ENCODE assay signal across 36 cellular contexts in genomic region chr5:64789457-64789856, GRCh38. TPM values are rescaled to one million over a fixed set of nuclear protein-coding genes. Genes with fewer than 3 reads are reported as not detected.
DNase-seq lines count a peak whose midpoint lies in the region; ATAC-seq, FAIRE-seq and TF ChIP-seq lines count a peak whose summit lies in the region.
"Had no signal": no experiment of that assay in that cellular context is flagged by ENCODE, and none has a peak within 500 bp of the region (broad histone marks: within the 10 kb centered on the region; RNA-seq: fewer than 3 reads in every experiment).

No MANE protein-coding gene starts in this region.

- H3K4me3 ChIP-seq in AG04450 (ENCODE audit: low read depth, low read length) (no peak overlapping the region), HCT116 (replicated peaks in 1 of 2; ENCODE audit: low read depth in 1 of 2, low read length in 2 of 2) (no peak overlapping the region), astrocyte (ENCODE audit: insufficient read depth, low read depth, low read length) (no peak overlapping the region), fibroblast of pulmonary artery (replicated peaks; ENCODE audit: low read depth, low read length) (no peak overlapping the region)
- H3K4me3 ChIP-seq: BLaER1 treated with 17β-estradiol and CSF1 and Interleukin-3, amounts not matched to agents 10 nM and 100 nM; cardiac muscle cell; GM12878; hepatocyte; left ventricle myocardium inferior; Peyer's patch; testis; uterus had no signal

- no peak for TF ChIP-seq RAD21 in HCT116 (IDR thresholded peaks at IDR 0.05; ENCODE audit: low read depth)

- H3K4me1 Mint-ChIP-seq in astrocyte (ENCODE audit: low read depth, unreplicated experiment) (peaks cover 20% of the 10 kb centered on the region), glutamatergic neuron (ENCODE audit: low read depth, unreplicated experiment) (no peaks in the 10 kb centered on the region)
- H3K4me1 Mint-ChIP-seq: T-helper 17 cell had no signal

- TF ChIP-seq CTCF in AG04450 (IDR thresholded peaks at IDR 0.05; ENCODE audit: low read depth, low read length) (no peak), HCT116 (IDR thresholded peaks at IDR 0.05 in 2 of 3, conservative IDR thresholded peaks at IDR 0.05 in 1 of 3; ENCODE audit: borderline replicate concordance in 1 of 3, insufficient read depth in 1 of 3, low read depth in 2 of 3, low read length in 2 of 3) (no peak), astrocyte (IDR thresholded peaks at IDR 0.05; ENCODE audit: insufficient read depth, low read depth, low read length) (no peak), fibroblast of pulmonary artery (IDR thresholded peaks at IDR 0.05; ENCODE audit: low read length, missing control alignments) (no peak), glutamatergic neuron (IDR thresholded peaks at IDR 0.05; ENCODE audit: partially characterized antibody, unreplicated experiment) (no peak)

- DNase-seq in AG04450 (ENCODE audit: low read depth, low spot score) (peak; percentile 41), HCT116 (ENCODE audit: low read depth, low spot score) (no peak), astrocyte (ENCODE audit: low read depth) (peak; percentile 31), fibroblast of pulmonary artery (ENCODE audit: low read depth) (peak; percentile 79), NCI-H510A (lab: John Stamatoyannopoulos, UW) (no peak), NCI-H146 (lab: John Stamatoyannopoulos, UW) (no peak), glutamatergic neuron (no peak)
- DNase-seq: activated CD4-positive, alpha-beta T cell treated with anti-CD3 and anti-CD28 coated beads for 36 hours; activated CD8-positive, alpha-beta memory T cell treated with anti-CD3 and anti-CD28 coated beads for 24 hours; activated T-cell treated with anti-CD3 and anti-CD28 coated beads, Interleukin-2, amount 50 U/mL, for 24 hours; COR-L47; cortex of kidney; DMS79; endodermal cell; KG1; left ventricle myocardium inferior; midbrain; NCI-H1048; NCI-H187 treated with DMSO at 0.1 percent for 48 hours; NCI-H526 treated with DMSO at 0.1 percent for 48 hours; Peyer's patch; right cardiac atrium; stimulated activated CD4-positive, alpha-beta T cell treated with anti-CD3 and anti-CD28 coated beads, Interleukin-12 subunit alpha, Interleukin-12 subunit beta, amount 100 ng/mL, for 4 hours; stimulated activated CD4-positive, alpha-beta T cell treated with anti-CD3 and anti-CD28 coated beads, Interleukin-4, amount 100 ng/mL, for 24 hours; stimulated activated naive CD4-positive, alpha-beta T cell; T-helper 17 cell; testis; uterus had no signal

- H3K4me3 Mint-ChIP-seq in astrocyte (ENCODE audit: unreplicated experiment): no peak overlapping the region
- H3K4me3 Mint-ChIP-seq in glutamatergic neuron (ENCODE audit: unreplicated experiment): no peak overlapping the region
- H3K4me3 Mint-ChIP-seq: activated CD4-positive, alpha-beta T cell treated with anti-CD3 and anti-CD28 coated beads for 36 hours; activated T-cell treated with anti-CD3 and anti-CD28 coated beads, Interleukin-2, amount 50 U/mL, for 24 hours; endodermal cell; natural killer cell treated with Interleukin-12 subunit alpha and Interleukin-12 subunit beta and Interleukin-15 and Interleukin-18, amount 100 ng/mL, for 72 hours; T-helper 17 cell had no signal

- H3K27me3 ChIP-seq in AG04450 (ENCODE audit: control insufficient read depth, insufficient read depth, low read length) (no peaks in the 10 kb centered on the region), HCT116 (ENCODE audit: insufficient read depth, low read length) (no peaks in the 10 kb centered on the region), astrocyte (ENCODE audit: insufficient read depth, low read length) (no peaks in the 10 kb centered on the region)
- H3K27me3 ChIP-seq: BLaER1 treated with 17β-estradiol and CSF1 and Interleukin-3, amounts not matched to agents 10 nM and 100 nM; cardiac muscle cell; hepatocyte; Peyer's patch; testis; uterus had no signal

- no peak for FAIRE-seq in astrocyte (lab: Jason Lieb, UNC)
- FAIRE-seq: GM12878, HTR-8/SVneo had no signal

- H3K9me3 ChIP-seq in AG04450 (ENCODE audit: control insufficient read depth, insufficient read depth, low read length) (no peaks in the 10 kb centered on the region), HCT116 (ENCODE audit: control insufficient read depth in 1 of 2, insufficient read depth in 1 of 2, low read depth in 1 of 2, low read length in 2 of 2) (no peaks in the 10 kb centered on the region), astrocyte (ENCODE audit: insufficient read depth, low read depth, low read length) (no peaks in the 10 kb centered on the region)
- H3K9me3 ChIP-seq: BLaER1 treated with 17β-estradiol and CSF1 and Interleukin-3, amounts not matched to agents 10 nM and 100 nM; left ventricle myocardium inferior; Peyer's patch; testis; uterus had no signal

- H3K27ac ChIP-seq in AG04450 (ENCODE audit: low read depth, low read length) (no peak overlapping the region), HCT116 (ENCODE audit: low read depth, low read length) (no peak overlapping the region), astrocyte (ENCODE audit: low read depth, low read length) (no peak overlapping the region)
- H3K27ac ChIP-seq: BLaER1 treated with 17β-estradiol and CSF1 and Interleukin-3, amounts not matched to agents 10 nM and 100 nM; cardiac muscle cell; hepatocyte; left ventricle myocardium inferior; parathyroid adenoma; Peyer's patch; testis; uterus had no signal

- no peak overlapping the region for H3K27ac Mint-ChIP-seq in astrocyte (ENCODE audit: unreplicated experiment)
- H3K27ac Mint-ChIP-seq in glutamatergic neuron (ENCODE audit: unreplicated experiment): no peak overlapping the region
- H3K27ac Mint-ChIP-seq: activated CD4-positive, alpha-beta T cell treated with anti-CD3 and anti-CD28 coated beads for 36 hours; activated T-cell treated with anti-CD3 and anti-CD28 coated beads, Interleukin-2, amount 50 U/mL, for 24 hours; endodermal cell; T-helper 17 cell had no signal

- RAD21 ChIA-PET in HCT116 (lab: Charles Lee; ENCODE audit: low non-redundant PET in 1 of 2, low total read pairs in 2 of 2, uncharacterized antibody in 2 of 2, unreplicated experiment in 2 of 2): no interaction called here

- H3K9me3 Mint-ChIP-seq in astrocyte (ENCODE audit: unreplicated experiment) (no peaks in the 10 kb centered on the region), glutamatergic neuron (ENCODE audit: unreplicated experiment) (no peaks in the 10 kb centered on the region)
- H3K9me3 Mint-ChIP-seq: activated T-cell treated with anti-CD3 and anti-CD28 coated beads, Interleukin-2, amount 50 U/mL, for 24 hours; endodermal cell; natural killer cell treated with Interleukin-12 subunit alpha and Interleukin-12 subunit beta and Interleukin-15 and Interleukin-18, amount 100 ng/mL, for 72 hours had no signal

- TF ChIP-seq POLR2A in HCT116 (IDR thresholded peaks at IDR 0.05; ENCODE audit: borderline replicate concordance, extremely low read depth, insufficient read depth, insufficient read length): no peak

- no peaks in the 10 kb centered on the region for H3K27me3 Mint-ChIP-seq in astrocyte (ENCODE audit: low read depth, unreplicated experiment)
- no peaks in the 10 kb centered on the region for H3K27me3 Mint-ChIP-seq in glutamatergic neuron (ENCODE audit: unreplicated experiment)
- H3K27me3 Mint-ChIP-seq: activated CD4-positive, alpha-beta T cell treated with anti-CD3 and anti-CD28 coated beads for 36 hours; activated T-cell treated with anti-CD3 and anti-CD28 coated beads, Interleukin-2, amount 50 U/mL, for 24 hours; natural killer cell treated with Interleukin-12 subunit alpha and Interleukin-12 subunit beta and Interleukin-15 and Interleukin-18, amount 100 ng/mL, for 72 hours; T-helper 17 cell had no signal

- H3K36me3 ChIP-seq in HCT116 (ENCODE audit: control insufficient read depth in 1 of 2, insufficient read depth in 2 of 2, low read length in 2 of 2) (no peaks in the 10 kb centered on the region), astrocyte (ENCODE audit: insufficient read depth, low read length) (no peaks in the 10 kb centered on the region)
- H3K36me3 ChIP-seq: uterus had no signal

- H3K36me3 Mint-ChIP-seq in astrocyte (ENCODE audit: low read depth, unreplicated experiment) (peaks cover 2% of the 10 kb centered on the region), glutamatergic neuron (ENCODE audit: unreplicated experiment) (no peaks in the 10 kb centered on the region)

- intact Hi-C loops in HCT116 (cut with micrococcal nuclease): loop anchor here (10.0 kb wide), 1 partner anchor 645 kb away; no protein-coding TSS in a partner anchor

- H3K9ac ChIP-seq in HCT116 (ENCODE audit: low read length) (no peak overlapping the region), astrocyte (ENCODE audit: low read length) (no peak overlapping the region)
- H3K9ac ChIP-seq: BLaER1 treated with 17β-estradiol and CSF1 and Interleukin-3, amounts not matched to agents 10 nM and 100 nM; parathyroid adenoma had no signal

- no TSS peak for BruUV-seq in HCT116 (replicated peaks; lab: Mats Ljungman, UMichigan)

- H3K79me2 ChIP-seq in HCT116 (ENCODE audit: insufficient read depth, low read length): no peaks in the 10 kb centered on the region
- peaks cover 3% of the 10 kb centered on the region for H3K79me2 ChIP-seq in astrocyte (ENCODE audit: insufficient read depth, low read length)
- H3K79me2 ChIP-seq: hepatocyte, parathyroid adenoma had no signal

- H3K4me1 ChIP-seq in HCT116 (ENCODE audit: control insufficient read depth in 1 of 2, insufficient read depth in 2 of 2, low read length in 2 of 2) (0 out of 4 replicates have a peak, but pooled peaks cover 0 to 2% of the 10 kb centered on the region in 2 experiments), astrocyte (ENCODE audit: insufficient read depth, low read length) (no peaks in the 10 kb centered on the region)
- H3K4me1 ChIP-seq: parathyroid adenoma, testis had no signal

- POLR2A ChIA-PET in AG04450 (lab: Yijun Ruan, JAX): no interaction called here
- POLR2A ChIA-PET in HCT116 (lab: Charles Lee): no interaction called here

- no peaks in the 10 kb centered on the region for H3K9me2 ChIP-seq in HCT116 (ENCODE audit: insufficient read depth)

- H3K4me2 ChIP-seq in HCT116 (ENCODE audit: low read length): no peak overlapping the region
- no peak overlapping the region for H3K4me2 ChIP-seq in astrocyte (ENCODE audit: low read length)
- H3K4me2 ChIP-seq: BLaER1 treated with 17β-estradiol and CSF1 and Interleukin-3, amounts not matched to agents 10 nM and 100 nM; hepatocyte had no signal

- CTCF ChIA-PET in AG04450 (lab: Charles Lee) (interaction anchor here (0.6 kb wide), 1 partner anchor 852 kb away, joined by 4 read pairs; no protein-coding TSS in a partner anchor), HCT116 (lab: Charles Lee) (no interaction called here)

- H4K20me1 ChIP-seq in HCT116 (ENCODE audit: insufficient read depth): no peaks in the 10 kb centered on the region
- no peaks in the 10 kb centered on the region for H4K20me1 ChIP-seq in astrocyte (ENCODE audit: insufficient read depth, low read length)
- H4K20me1 ChIP-seq: BLaER1 treated with 17β-estradiol and CSF1 and Interleukin-3, amounts not matched to agents 10 nM and 100 nM had no signal

- H2AFZ ChIP-seq in HCT116 (ENCODE audit: low read depth, low read length, poor library complexity, severe bottlenecking) (no peak overlapping the region), astrocyte (ENCODE audit: low read depth, low read length) (no peak overlapping the region)
- H2AFZ ChIP-seq: hepatocyte, parathyroid adenoma had no signal

- ATAC-seq in HCT116 (no peak), HG03025 (IDR thresholded peaks at IDR 0.05; ENCODE audit: low FRiP score, unreplicated experiment) (no peak)
- ATAC-seq: GM12878; natural killer cell treated with Interleukin-12 subunit alpha and Interleukin-12 subunit beta and Interleukin-15 and Interleukin-18, amount 100 ng/mL, for 72 hours; right cardiac atrium; T-helper 17 cell had no signal

RNA-seq across cellular contexts. Expression of gene CWC27, which starts 20.7 kb away (rescaled TPM):
- polyA plus RNA-seq in AG04450 (2011; rRNA removed): 23.2 and 39.5 TPM in 2 replicates
- polyA minus RNA-seq in AG04450 (2011; rRNA and poly(A)+ RNA removed): 18.6 and 38.2 TPM in 2 replicates
- total RNA-seq in HCT116 (2021; ENCODE audit: unreplicated experiment): 29.1 TPM
- 13.7 and 16.2 TPM in 2 replicates for polyA plus RNA-seq in HCT116 (2012)
- total RNA-seq in astrocyte: 23.2 and 25.7 TPM in 2 replicates
- 23.3 TPM for total RNA-seq in glutamatergic neuron (ENCODE audit: unreplicated experiment)

RNA-seq across cellular contexts. Expression of gene SREK1IP1, which starts 21.0 kb away (rescaled TPM):
- 3.7 and 3.8 TPM in 2 replicates for polyA plus RNA-seq in AG04450 (2011; rRNA removed)
- polyA minus RNA-seq in AG04450 (2011; rRNA and poly(A)+ RNA removed): 2.8 and 5.3 TPM in 2 replicates
- 25.5 TPM for total RNA-seq in HCT116 (2021; ENCODE audit: unreplicated experiment)
- 8.6 and 11.0 TPM in 2 replicates for polyA plus RNA-seq in HCT116 (2012)
- 26.2 and 27.3 TPM in 2 replicates for total RNA-seq in astrocyte
- total RNA-seq in glutamatergic neuron (ENCODE audit: unreplicated experiment): 18.2 TPM

Comparison
In these comparisons a context has a peak if more than half of its experiments do, and no peak if none do; other contexts are left out.
1. DNase-seq: peak in AG04450 (single experiment), astrocyte (single experiment) and fibroblast of pulmonary artery (single experiment); none in HCT116 (single experiment), NCI-H510A (single experiment), NCI-H146 (single experiment) and glutamatergic neuron (single experiment).